Comparison of ENCODE assay signal across 10 cellular contexts in genomic region chr9:136526625-136527066, GRCh38. TPM values are rescaled to one million over a fixed set of nuclear protein-coding genes. Genes with fewer than 3 reads are reported as not detected.
A peak's percentile ranks its signal among the peaks of the same experiment; 100 is the strongest.
DNase-seq lines count a peak whose midpoint lies in the region; TF ChIP-seq lines count a peak whose summit lies in the region.
"Had no signal": no experiment of that assay in that cellular context is flagged by ENCODE, and none has a peak within 500 bp of the region (broad histone marks: within the 10 kb centered on the region; RNA-seq: fewer than 3 reads in every experiment).

No MANE protein-coding gene starts in this region.

- TF ChIP-seq POLR2A in tibial nerve (IDR thresholded peaks at IDR 0.05), result no peak

- H3K4me3 ChIP-seq in mesodermal cell (ENCODE audit: extremely low read depth, insufficient read depth, low read length, poor library complexity, severe bottlenecking) (no peak overlapping the region), tibial nerve (peak overlapping the region in 1 of 4 donors; percentile 3)
- H3K4me3 ChIP-seq: GM12878 had no signal

- H3K4me1 Mint-ChIP-seq in T-helper 2 cell treated with Interferon-gamma antibody and Interleukin-4, amounts not matched to agents 5 μg/mL and 100 μg/mL, for 36 hours (ENCODE audit: low read depth), result peaks cover 6% of the 10 kb centered on the region

- peaks cover 3% of the 10 kb centered on the region for H3K36me3 Mint-ChIP-seq in T-helper 2 cell treated with Interferon-gamma antibody and Interleukin-4, amounts not matched to agents 5 μg/mL and 100 μg/mL, for 36 hours (ENCODE audit: low read depth)

- peak overlapping the region; percentile 84 for H3K27ac ChIP-seq in angular gyrus (ENCODE audit: low read depth, low read length)
- H3K27ac ChIP-seq in mesodermal cell (ENCODE audit: low read depth, low read length, severe bottlenecking), result peak overlapping the region; percentile 2
- H3K27ac ChIP-seq in tibial nerve, result peak overlapping the region; percentile 57 to 90 (median 81)

- no peak for TF ChIP-seq CTCF in tibial nerve (IDR thresholded peaks at IDR 0.05)

- H3K36me3 ChIP-seq in mesodermal cell (ENCODE audit: control insufficient read depth, insufficient read depth, low read length) (peaks cover 30% of the 10 kb centered on the region), tibial nerve (peaks cover 0 to 19% (median 4%) of the 10 kb centered on the region in 3 donors)

- H3K9me3 ChIP-seq in mesodermal cell (ENCODE audit: control insufficient read depth, low read length), result no peaks in the 10 kb centered on the region
- H3K9me3 ChIP-seq in tibial nerve, result no peaks in the 10 kb centered on the region

- H3K4me1 ChIP-seq in mesodermal cell (ENCODE audit: control insufficient read depth, insufficient read depth, low read length, poor library complexity, severe bottlenecking) (peaks cover 7% of the 10 kb centered on the region), tibial nerve (peaks cover 0 to 98% (median 81%) of the 10 kb centered on the region in 4 donors)

- 92 to 93% methylated on average over 28 to 30 of the region's 30 CpGs for whole genome bisulfite sequencing in mesodermal cell (ENCODE audit: insufficient coverage in 2 of 2), 2 experiments
- 55 to 60% methylated on average over 18 to 30 of the region's 30 CpGs for whole genome bisulfite sequencing in tibial nerve, 2 donors

- no peaks in the 10 kb centered on the region for H3K27me3 ChIP-seq in tibial nerve

- H3K27ac Mint-ChIP-seq in T-helper 2 cell treated with Interferon-gamma antibody and Interleukin-4, amounts not matched to agents 5 μg/mL and 100 μg/mL, for 36 hours, result no peak overlapping the region

- DNase-seq in NCI-H524 (lab: John Stamatoyannopoulos, UW) (peak; percentile 68 to 71), NCI-H524 treated with DMSO at 0.1 percent for 48 hours (lab: John Stamatoyannopoulos, UW) (no peak), tibial nerve (ENCODE audit: low spot score in 2 of 2) (no peak), epidermal melanocyte (ENCODE audit: insufficient read length, low spot score) (no peak), NOMO-1 treated with dmso at 0.1 percent for 144 hours (lab: John Stamatoyannopoulos, UW; ENCODE audit: unreplicated experiment) (no peak)
- no peak for DNase-seq in T-helper 2 cell treated with Interferon-gamma antibody and Interleukin-4, amounts not matched to agents 5 μg/mL and 100 μg/mL, for 36 hours (ENCODE audit: low spot score)
- DNase-seq: stimulated activated CD4-positive, alpha-beta T cell treated with anti-CD3 and anti-CD28 coated beads, Interleukin-4, amount 100 ng/mL, for 4 hours had no signal

- H3K27me3 Mint-ChIP-seq in T-helper 2 cell treated with Interferon-gamma antibody and Interleukin-4, amounts not matched to agents 5 μg/mL and 100 μg/mL, for 36 hours (ENCODE audit: low read depth), result no peaks in the 10 kb centered on the region

- no peaks in the 10 kb centered on the region for H3K9me3 Mint-ChIP-seq in T-helper 2 cell treated with Interferon-gamma antibody and Interleukin-4, amounts not matched to agents 5 μg/mL and 100 μg/mL, for 36 hours

- TF ChIP-seq EP300 in tibial nerve (IDR thresholded peaks at IDR 0.05), result no peak

- no peak overlapping the region for H3K4me3 Mint-ChIP-seq in T-helper 2 cell treated with Interferon-gamma antibody and Interleukin-4, amounts not matched to agents 5 μg/mL and 100 μg/mL, for 36 hours

RNA-seq across cellular contexts. Expression of gene NOTCH1, which starts 19.2 kb away (rescaled TPM):
- 65.5 TPM for polyA plus RNA-seq in mesodermal cell (2013, experiment 1 of 2)
- polyA plus RNA-seq in mesodermal cell (2013, experiment 2 of 2), result 44.0 TPM
- total RNA-seq in tibial nerve, result 10 to 100 TPM; 29.3 to 65.4 (median 41.5) TPM

RNA-seq across cellular contexts. Expression of gene SEC16A, which starts 43.8 kb away (rescaled TPM):
- polyA plus RNA-seq in mesodermal cell (2013, experiment 1 of 2), result 55.1 TPM
- 44.5 TPM for polyA plus RNA-seq in mesodermal cell (2013, experiment 2 of 2)
- 10 to 100 TPM; 45.8 to 67.5 (median 47.9) TPM for total RNA-seq in tibial nerve

Comparison
In these comparisons a context has a peak if more than half of its experiments do, and no peak if none do; other contexts are left out.
1. DNase-seq: peak in NCI-H524 (2 of 2); none in NCI-H524 treated with DMSO at 0.1 percent for 48 hours (single experiment), tibial nerve (0 of 2), epidermal melanocyte (single experiment), T-helper 2 cell treated with Interferon-gamma antibody and Interleukin-4, amounts not matched to agents 5 μg/mL and 100 μg/mL, for 36 hours (single experiment) and NOMO-1 treated with dmso at 0.1 percent for 144 hours (single experiment).
2. H3K27ac ChIP-seq: peak in every context shown above with its lines; median percentile 84 in angular gyrus; 81 in tibial nerve; 2 in mesodermal cell.